ENCODE assay signal across 9 cellular contexts in the genomic region with DNA sequence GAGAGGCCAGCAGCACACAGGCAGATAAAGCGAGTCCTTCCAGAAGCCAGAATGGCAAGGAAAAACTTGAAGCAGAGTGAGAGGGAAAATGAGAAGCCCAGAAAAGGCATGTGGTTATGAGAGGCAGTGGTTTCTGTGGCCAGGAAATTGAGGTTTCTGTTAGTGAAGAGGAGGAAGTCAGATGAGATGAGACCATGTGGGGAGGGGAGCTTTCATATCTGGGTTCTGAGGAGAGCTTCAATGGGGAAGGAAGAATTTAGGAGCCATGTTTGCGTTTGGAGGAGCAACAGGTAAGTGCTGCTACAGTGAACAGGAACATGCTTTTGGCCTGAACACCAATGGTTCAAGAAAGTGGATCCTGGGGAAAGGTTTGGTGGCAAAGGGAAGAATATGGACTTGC. TPM values are rescaled to one million over a fixed set of nuclear protein-coding genes. Genes with fewer than 3 reads are reported as not detected.
DNase-seq lines count a peak whose midpoint lies in the region; ATAC-seq and TF ChIP-seq lines count a peak whose summit lies in the region.
"Had no signal": no experiment of that assay in that cellular context is flagged by ENCODE, and none has a peak within 500 bp of the region (broad histone marks: within the 10 kb centered on the region; RNA-seq: fewer than 3 reads in every experiment).

No MANE protein-coding gene starts in this region.

- H3K9me3 ChIP-seq in mammary epithelial cell (replicated peaks; ENCODE audit: insufficient read depth, low read length), result no peaks in the 10 kb centered on the region

- no peak overlapping the region for H2AFZ ChIP-seq in mammary epithelial cell (ENCODE audit: low read depth, low read length)

- CTCF ChIA-PET in GM10248 (lab: Yijun Ruan, JAX) (interaction anchor here (0.7 to 3.3 kb wide), 5 partner anchors 14 to 248 kb away, joined by 3 to 20 read pairs (median 3); a partner anchor contains a TSS), mammary epithelial cell (lab: Charles Lee; ENCODE audit: low non-redundant PET) (no interaction called here)

- TF ChIP-seq CTCF in GM10248 (IDR thresholded peaks at IDR 0.05; ENCODE audit: control extremely low read depth, extremely low read depth, low read depth, missing control alignments) (no peak), mammary epithelial cell (conservative IDR thresholded peaks at IDR 0.05 in 1 of 2, IDR thresholded peaks at IDR 0.05 in 1 of 2; ENCODE audit: extremely low read depth in 1 of 2, insufficient read depth in 1 of 2, low read depth in 1 of 2, low read length in 2 of 2) (no peak)

- BruUV-seq in mammary epithelial cell (replicated peaks; lab: Mats Ljungman, UMichigan), result no TSS peak

- no peaks in the 10 kb centered on the region for H4K20me1 ChIP-seq in mammary epithelial cell (ENCODE audit: insufficient read depth, low read length)

- no peaks in the 10 kb centered on the region for H3K27me3 ChIP-seq in mammary epithelial cell (ENCODE audit: insufficient read depth, low read length)

- POLR2A ChIA-PET in GM10248 (lab: Yijun Ruan, JAX), result no interaction called here

- no peak overlapping the region for H3K4me2 ChIP-seq in mammary epithelial cell (ENCODE audit: insufficient read depth, low read depth, low read length)

- H3K9ac ChIP-seq in mammary epithelial cell (ENCODE audit: insufficient read depth, low read length), result no peak overlapping the region

- H3K4me1 ChIP-seq in mammary epithelial cell (ENCODE audit: insufficient read depth, low read length), result no peaks in the 10 kb centered on the region

- in situ Hi-C loops in mammary epithelial cell (cut with MboI; ENCODE audit: low sequenced_read_pairs in 2 of 2), result no loop called here

- H3K4me3 ChIP-seq in mammary epithelial cell (replicated peaks in 1 of 3; ENCODE audit: insufficient read depth in 1 of 3, low read depth in 2 of 3, low read length in 3 of 3), result no peak overlapping the region

- WGBS in mammary epithelial cell (ENCODE audit: low coverage, missing lambda C conversion rate), result 50% methylated on average over 1 of the region's 2 CpGs

- peak; percentile 55 for ATAC-seq in GM21786 (IDR thresholded peaks at IDR 0.05; ENCODE audit: unreplicated experiment)

- DNase-seq in GM10248 (ENCODE audit: extremely low spot score) (peak; percentile 44), OCI-M1 (lab: John Stamatoyannopoulos, UW) (peak; percentile 95), inferior parietal cortex (ENCODE audit: extremely low spot score) (peak; percentile 11), mammary epithelial cell (no peak), AG08395 (ENCODE audit: low spot score) (no peak), RKO (ENCODE audit: low spot score) (no peak), SW480 (ENCODE audit: low spot score) (no peak)

- no peaks in the 10 kb centered on the region for H3K36me3 ChIP-seq in mammary epithelial cell (ENCODE audit: insufficient read depth, low read length)

- intact Hi-C loops in mammary epithelial cell (cut with micrococcal nuclease), result no loop called here

- dilution Hi-C loops in mammary epithelial cell (cut with HindIII; ENCODE audit: low sequenced_read_pairs), result no loop called here

- no peaks in the 10 kb centered on the region for H3K79me2 ChIP-seq in mammary epithelial cell (ENCODE audit: insufficient read depth, low read length)

- H3K27ac ChIP-seq in mammary epithelial cell (ENCODE audit: insufficient read depth, low read depth, low read length), result no peak overlapping the region

RNA-seq across cellular contexts. Expression of a gene that starts 6.1 kb away (rescaled TPM):
- total RNA-seq in mammary epithelial cell, result not detected
- not detected for polyA plus RNA-seq in mammary epithelial cell
- polyA minus RNA-seq in mammary epithelial cell, result not detected
- polyA plus RNA-seq: keratinocyte had no signal

RNA-seq across cellular contexts. Expression of a gene that starts 41.6 kb away (rescaled TPM):
- not detected for total RNA-seq in mammary epithelial cell
- not detected for polyA plus RNA-seq in mammary epithelial cell
- not detected for polyA minus RNA-seq in mammary epithelial cell
- polyA plus RNA-seq: keratinocyte had no signal

Comparison
In these comparisons a context has a peak if more than half of its experiments do, and no peak if none do; other contexts are left out.
1. DNase-seq: peak in GM10248 (single experiment), OCI-M1 (single experiment) and inferior parietal cortex (single experiment); none in mammary epithelial cell (single experiment), AG08395 (single experiment), RKO (single experiment) and SW480 (single experiment).